8 cellular contexts compared by ENCODE assay signal in the genomic region with DNA sequence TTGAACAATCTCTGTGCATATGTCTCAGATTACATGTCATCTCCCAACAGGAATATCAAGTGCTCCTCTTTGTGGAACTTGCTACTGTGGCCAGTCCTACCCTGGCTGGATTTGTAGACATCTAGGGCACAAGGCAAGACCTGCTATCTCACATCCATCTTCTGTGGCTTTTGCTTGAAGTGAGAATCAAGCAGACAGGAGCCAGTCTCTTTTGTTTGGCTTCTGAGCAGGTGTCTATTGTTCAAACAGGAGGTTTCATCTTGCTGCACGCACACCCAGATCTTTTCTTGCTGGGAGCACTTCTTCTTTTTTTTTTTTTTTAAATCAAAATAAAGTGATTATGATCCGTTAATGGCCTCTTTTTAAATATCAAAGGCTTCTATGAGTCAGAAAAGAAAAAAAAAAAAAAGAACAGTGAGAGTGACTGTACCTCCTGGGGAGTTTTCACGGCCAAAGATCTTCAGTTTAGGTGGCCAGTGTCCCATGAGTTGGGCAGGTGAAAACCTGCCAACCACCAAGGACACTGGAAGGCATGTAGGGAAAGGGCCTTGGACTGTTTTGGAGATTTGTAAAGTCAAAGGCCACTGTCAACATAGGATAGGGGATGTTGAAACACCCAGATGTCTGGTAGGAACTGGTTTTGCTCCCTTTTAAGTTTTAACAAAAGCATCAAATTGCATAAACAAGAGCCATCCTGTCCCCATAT.
DNase-seq lines count a peak whose midpoint lies in the region; ATAC-seq and TF ChIP-seq lines count a peak whose summit lies in the region.
"Had no signal": no experiment of that assay in that cellular context is flagged by ENCODE, and none has a peak within 500 bp of the region (broad histone marks: within the 10 kb centered on the region; RNA-seq: fewer than 3 reads in every experiment).

No MANE protein-coding gene starts in this region.

- H3K9me3 Mint-ChIP-seq in activated naive CD8-positive, alpha-beta T cell treated with anti-CD3 and anti-CD28 coated beads, Interleukin-2, amount 10 ng/mL, durations not matched to agents 7 days and 5 days, result no peaks in the 10 kb centered on the region
- H3K9me3 Mint-ChIP-seq in naive thymus-derived CD8-positive, alpha-beta T cell, result no peaks in the 10 kb centered on the region

- peaks cover 36% of the 10 kb centered on the region for H3K4me1 Mint-ChIP-seq in activated naive CD8-positive, alpha-beta T cell treated with anti-CD3 and anti-CD28 coated beads, Interleukin-2, amount 10 ng/mL, durations not matched to agents 7 days and 5 days
- peaks cover 32 to 78% (median 62%) of the 10 kb centered on the region in 4 donors for H3K4me1 Mint-ChIP-seq in naive thymus-derived CD8-positive, alpha-beta T cell

- peak; percentile 77 for ATAC-seq in activated naive CD8-positive, alpha-beta T cell treated with anti-CD3 and anti-CD28 coated beads, Interleukin-2, amount 10 ng/mL, durations not matched to agents 7 days and 5 days (ENCODE audit: low read depth)
- ATAC-seq in naive thymus-derived CD8-positive, alpha-beta T cell, result peak; percentile 80 to 92

- H3K4me3 Mint-ChIP-seq in activated naive CD8-positive, alpha-beta T cell treated with anti-CD3 and anti-CD28 coated beads, Interleukin-2, amount 10 ng/mL, durations not matched to agents 7 days and 5 days, result no peak overlapping the region
- peak overlapping the region; percentile 37 to 84 (median 66) for H3K4me3 Mint-ChIP-seq in naive thymus-derived CD8-positive, alpha-beta T cell

- DNase-seq in GM13977 (ENCODE audit: low spot score), result peak; percentile 3
- DNase-seq in NCI-H187 treated with DMSO at 0.1 percent for 48 hours (lab: John Stamatoyannopoulos, UW), result peak; percentile 55
- no peak for DNase-seq in activated naive CD8-positive, alpha-beta T cell treated with anti-CD3 and anti-CD28 coated beads, Interleukin-2, amount 10 ng/mL, durations not matched to agents 7 days and 5 days
- peak in 9 of 10 donors; percentile 19 to 70 (median 52) for DNase-seq in naive thymus-derived CD8-positive, alpha-beta T cell
- no peak for DNase-seq in NK-92 treated with Interleukin-12 subunit alpha and Interleukin-12 subunit beta, amount 100 ng/mL, for 24 hours (lab: John Stamatoyannopoulos, UW)
- no peak for DNase-seq in cortex of kidney (lab: John Stamatoyannopoulos, UW)
- no peak for DNase-seq in amniotic stem cell (lab: John Stamatoyannopoulos, UW)
- DNase-seq: T-helper 9 cell had no signal

- H3K27ac Mint-ChIP-seq in activated naive CD8-positive, alpha-beta T cell treated with anti-CD3 and anti-CD28 coated beads, Interleukin-2, amount 10 ng/mL, durations not matched to agents 7 days and 5 days, result peak overlapping the region; percentile 80
- H3K27ac Mint-ChIP-seq in naive thymus-derived CD8-positive, alpha-beta T cell, result peak overlapping the region; percentile 88 to 98 (median 96)

- TF ChIP-seq CTCF in GM13977 (IDR thresholded peaks at IDR 0.05; ENCODE audit: extremely low read depth, insufficient read depth, missing control alignments), result no peak

- in situ Hi-C loops in GM13977 (cut with MboI; ENCODE audit: low pct_unique_long_range_greater_than_20kb, low sequenced_read_pairs, unreplicated experiment), result no loop called here

- POLR2A ChIA-PET in activated naive CD8-positive, alpha-beta T cell treated with anti-CD3 and anti-CD28 coated beads, Interleukin-2, amount 10 ng/mL, durations not matched to agents 7 days and 5 days (lab: Charles Lee), result no interaction called here
- POLR2A ChIA-PET in naive thymus-derived CD8-positive, alpha-beta T cell (lab: Charles Lee), result interaction anchor here (0.7 to 1.7 kb wide), 4 partner anchors 50 to 86 kb away, joined by 3 to 4 read pairs (median 3); a partner anchor contains a TSS

- H3K27me3 Mint-ChIP-seq in activated naive CD8-positive, alpha-beta T cell treated with anti-CD3 and anti-CD28 coated beads, Interleukin-2, amount 10 ng/mL, durations not matched to agents 7 days and 5 days, result no peaks in the 10 kb centered on the region
- H3K27me3 Mint-ChIP-seq in naive thymus-derived CD8-positive, alpha-beta T cell, result no peaks in the 10 kb centered on the region

- peaks cover 81% of the 10 kb centered on the region for H3K36me3 Mint-ChIP-seq in activated naive CD8-positive, alpha-beta T cell treated with anti-CD3 and anti-CD28 coated beads, Interleukin-2, amount 10 ng/mL, durations not matched to agents 7 days and 5 days
- peaks cover 13 to 93% (median 74%) of the 10 kb centered on the region in 3 donors for H3K36me3 Mint-ChIP-seq in naive thymus-derived CD8-positive, alpha-beta T cell

Comparison
In these comparisons a context has a peak if more than half of its experiments do, and no peak if none do; other contexts are left out.
1. DNase-seq: peak in GM13977 (single experiment), NCI-H187 treated with DMSO at 0.1 percent for 48 hours (single experiment) and naive thymus-derived CD8-positive, alpha-beta T cell (9 of 10); none in activated naive CD8-positive, alpha-beta T cell treated with anti-CD3 and anti-CD28 coated beads, Interleukin-2, amount 10 ng/mL, durations not matched to agents 7 days and 5 days (single experiment), NK-92 treated with Interleukin-12 subunit alpha and Interleukin-12 subunit beta, amount 100 ng/mL, for 24 hours (single experiment), cortex of kidney (single experiment) and amniotic stem cell (single experiment).